Comparison of ENCODE assay signal across 8 cellular contexts in genomic region chr17:58513913-58514794, GRCh38.
DNase-seq lines count a peak whose midpoint lies in the region; ATAC-seq and TF ChIP-seq lines count a peak whose summit lies in the region.

Gene MTMR4 (minus strand): TSS chr17:58514638. CDS start chr17:58514407, 231 bp downstream.

- H3K27me3 Mint-ChIP-seq in nephron progenitor cell (ENCODE audit: low read depth, poor library complexity), result peaks cover 5% of the 10 kb centered on the region

- peak; percentile 8 for ATAC-seq in stimulated activated naive CD8-positive, alpha-beta T cell treated with anti-CD3 and anti-CD28 coated beads, Interleukin-15, Interleukin-2, amounts not matched to agents 100 U/mL and 50 U/mL, for 24 hours
- no peak for ATAC-seq in HG03521 (IDR thresholded peaks at IDR 0.05; ENCODE audit: unreplicated experiment)

- peak; percentile 19 for DNase-seq in GM12864 (ENCODE audit: low read depth)
- peak; percentile 85 for DNase-seq in LoVo (ENCODE audit: low spot score)
- DNase-seq in SHP77 (lab: John Stamatoyannopoulos, UW), result peak; percentile 80 to 81
- peak; percentile 59 for DNase-seq in activated gamma-delta T cell (lab: John Stamatoyannopoulos, UW)
- peak; percentile 73 to 91 for DNase-seq in foreskin fibroblast
- peak; percentile 90 for DNase-seq in nephron progenitor cell
- peak; percentile 84 for DNase-seq in stimulated activated naive CD8-positive, alpha-beta T cell treated with anti-CD3 and anti-CD28 coated beads, Interleukin-15, Interleukin-2, amounts not matched to agents 100 U/mL and 50 U/mL, for 24 hours

- H3K9me3 Mint-ChIP-seq in nephron progenitor cell, result no peaks in the 10 kb centered on the region

- TF ChIP-seq CTCF in GM12864 (IDR thresholded peaks at IDR 0.05; ENCODE audit: low read depth, low read length, missing control alignments), result no peak
- TF ChIP-seq CTCF in foreskin fibroblast (IDR thresholded peaks at IDR 0.05; ENCODE audit: low read depth, low read length), result no peak
- no peak for TF ChIP-seq CTCF in nephron progenitor cell (IDR thresholded peaks at IDR 0.05)

- H3K4me3 ChIP-seq in GM12864 (ENCODE audit: low read depth, low read length) (peak within 1 kb of the TSS; percentile 90), foreskin fibroblast (ENCODE audit: low read depth in 1 of 2, low read length in 2 of 2) (peak within 1 kb of the TSS; percentile 73 to 75)

- peaks cover 29% of the 10 kb centered on the region for H3K36me3 Mint-ChIP-seq in nephron progenitor cell (ENCODE audit: low read depth)

- H3K27ac Mint-ChIP-seq in nephron progenitor cell, result peak within 1 kb of the TSS; percentile 32

- H3K4me3 Mint-ChIP-seq in nephron progenitor cell, result peak within 1 kb of the TSS; percentile 93

- H3K4me1 Mint-ChIP-seq in nephron progenitor cell, result peaks cover 49% of the 10 kb centered on the region

Comparison
In these comparisons a context has a peak if more than half of its experiments do, and no peak if none do; other contexts are left out.
1. DNase-seq: peak in every context shown above with its lines; median percentile 90 in nephron progenitor cell; 85 in LoVo; 84 in stimulated activated naive CD8-positive, alpha-beta T cell treated with anti-CD3 and anti-CD28 coated beads, Interleukin-15, Interleukin-2, amounts not matched to agents 100 U/mL and 50 U/mL, for 24 hours; 82 in foreskin fibroblast; 80 in SHP77; 59 in activated gamma-delta T cell; 19 in GM12864.